10 cellular contexts compared by ENCODE assay signal in genomic region chr12:38838211-38838850, GRCh38.
"Had no signal": no experiment of that assay in that cellular context is flagged by ENCODE, and none has a peak within 500 bp of the region (broad histone marks: within the 10 kb centered on the region; RNA-seq: fewer than 3 reads in every experiment).

No MANE protein-coding gene starts in this region.

- H3K27me3 ChIP-seq: body of pancreas, esophagus squamous epithelium, thyroid gland had no signal

- H3K4me1 ChIP-seq: body of pancreas, esophagus squamous epithelium, thyroid gland had no signal

- ATAC-seq: body of pancreas; stimulated activated naive B cell treated with anti-CD40 and anti-IgM and Interleukin-4, amounts not matched to agents 10 μg/mL and 1 μg/mL and 100 μg/mL, for 72 hours had no signal

- H3K27ac ChIP-seq: body of pancreas, esophagus squamous epithelium, thyroid gland had no signal

- H3K4me3 ChIP-seq: body of pancreas, esophagus squamous epithelium, lung, thyroid gland had no signal

- DNase-seq: activated CD4-positive, alpha-beta T cell treated with anti-CD3 and anti-CD28 coated beads, Interleukin-2, amount 50 U/mL, for 4 hours; activated gamma-delta T cell; body of pancreas; caudate nucleus; effector CD4-positive, alpha-beta T cell; esophagus squamous epithelium; stimulated activated naive B cell treated with anti-CD40 and anti-IgM and Interleukin-4, amounts not matched to agents 10 μg/mL and 1 μg/mL and 100 μg/mL, for 72 hours; T-helper 2 cell; thyroid gland had no signal

- H3K36me3 ChIP-seq: esophagus squamous epithelium, thyroid gland had no signal

- H3K9me3 ChIP-seq: body of pancreas, esophagus squamous epithelium, thyroid gland had no signal
